Comparison of ENCODE assay signal across 8 cellular contexts in the genomic region with DNA sequence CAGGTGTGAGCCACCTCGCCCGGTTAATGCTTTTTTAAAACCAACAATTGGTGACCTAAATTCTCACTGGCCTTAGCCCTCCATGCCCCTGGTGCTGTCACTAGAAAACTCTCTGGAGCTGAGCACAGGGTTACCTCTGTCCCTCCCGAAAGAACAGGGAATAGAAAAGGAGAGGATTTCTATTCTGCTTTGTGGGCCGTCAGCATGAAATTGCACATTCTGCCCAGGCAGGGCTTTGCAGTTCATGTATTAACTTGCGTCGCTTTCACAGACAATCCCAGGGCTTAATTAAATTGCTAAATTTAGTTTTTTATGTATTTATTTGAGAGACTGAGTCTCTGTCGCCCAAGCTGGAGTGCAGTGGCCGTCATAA. TPM values are rescaled to one million over a fixed set of nuclear protein-coding genes. Genes with fewer than 3 reads are reported as not detected.
A peak's percentile ranks its signal among the peaks of the same experiment; 100 is the strongest.
DNase-seq lines count a peak whose midpoint lies in the region; ATAC-seq and TF ChIP-seq lines count a peak whose summit lies in the region.

No MANE protein-coding gene starts in this region.

- no peaks in the 10 kb centered on the region for H4K20me1 ChIP-seq in fibroblast of lung (ENCODE audit: control insufficient read depth, extremely low read depth, insufficient read depth, low read length)

- peak overlapping the region; percentile 49 for H3K4me2 ChIP-seq in fibroblast of lung (ENCODE audit: extremely low read depth, insufficient read depth, low read length)

- H3K27me3 Mint-ChIP-seq in progenitor cell of endocrine pancreas: no peaks in the 10 kb centered on the region

- H3K9me3 ChIP-seq in SK-N-MC (ENCODE audit: low read depth, low read length) (peaks cover 15% of the 10 kb centered on the region), fibroblast of lung (ENCODE audit: control insufficient read depth, insufficient read depth, low read depth, low read length) (no peaks in the 10 kb centered on the region)

- peak overlapping the region; percentile 84 for H3K4me3 ChIP-seq in SK-N-MC
- H3K4me3 ChIP-seq in fibroblast of lung (replicated peaks in 1 of 4; ENCODE audit: control extremely low read depth in 1 of 4, insufficient read depth in 1 of 4, low read depth in 3 of 4, low read length in 4 of 4): peak overlapping the region; percentile 57 to 77 (median 66)

- H3K36me3 Mint-ChIP-seq in progenitor cell of endocrine pancreas (ENCODE audit: insufficient read depth): peaks cover 48% of the 10 kb centered on the region

- H3K4me3 Mint-ChIP-seq in progenitor cell of endocrine pancreas (ENCODE audit: low read depth): peak overlapping the region; percentile 87

- H3K9ac ChIP-seq in SK-N-MC (ENCODE audit: insufficient read length) (peak overlapping the region; percentile 41), fibroblast of lung (ENCODE audit: insufficient read depth, low read length) (no peak overlapping the region)

- peak overlapping the region; percentile 84 for H3K27ac Mint-ChIP-seq in progenitor cell of endocrine pancreas

- no peaks in the 10 kb centered on the region for H3K27me3 ChIP-seq in fibroblast of lung (ENCODE audit: control insufficient read depth, insufficient read depth, low read length)

- TF ChIP-seq CTCF in fibroblast of lung (conservative IDR thresholded peaks at IDR 0.05 in 1 of 2, IDR thresholded peaks at IDR 0.05 in 1 of 2; ENCODE audit: low read depth in 1 of 2, low read length in 2 of 2) (no peak), progenitor cell of endocrine pancreas (IDR thresholded peaks at IDR 0.05; ENCODE audit: unreplicated experiment) (no peak)

- H3K4me1 Mint-ChIP-seq in progenitor cell of endocrine pancreas (ENCODE audit: low read depth): peaks cover 12% of the 10 kb centered on the region

- peak overlapping the region; percentile 64 for H2AFZ ChIP-seq in fibroblast of lung (ENCODE audit: low read length)

- H3K27ac ChIP-seq in SK-N-MC: no peak overlapping the region
- no peak overlapping the region for H3K27ac ChIP-seq in fibroblast of lung (ENCODE audit: insufficient read depth, low read length)

- H3K9me3 Mint-ChIP-seq in progenitor cell of endocrine pancreas (ENCODE audit: low read depth): peaks cover 10% of the 10 kb centered on the region

- ATAC-seq in HG03520 (IDR thresholded peaks at IDR 0.05; ENCODE audit: unreplicated experiment): no peak

- no peaks in the 10 kb centered on the region for H3K4me1 ChIP-seq in fibroblast of lung (ENCODE audit: control insufficient read depth, extremely low read depth, insufficient read depth, low read length)

- DNase-seq in NCI-H2029 (lab: John Stamatoyannopoulos, UW) (peak; percentile 31), NCI-H2029 treated with DMSO at 0.1 percent for 48 hours (lab: John Stamatoyannopoulos, UW) (no peak), SK-N-MC (ENCODE audit: low read depth, low spot score) (no peak), fibroblast of lung (ENCODE audit: low read depth in 2 of 2) (no peak), progenitor cell of endocrine pancreas (ENCODE audit: low spot score, unreplicated experiment) (no peak), H4 (ENCODE audit: low spot score) (no peak), SKM-1 (lab: John Stamatoyannopoulos, UW; ENCODE audit: unreplicated experiment) (no peak)

- H3K36me3 ChIP-seq in SK-N-MC (ENCODE audit: insufficient read depth, low read length) (peaks cover 40% of the 10 kb centered on the region), fibroblast of lung (ENCODE audit: control insufficient read depth, insufficient read depth, low read length) (peaks cover 2% of the 10 kb centered on the region)

- peaks cover 7% of the 10 kb centered on the region for H3K79me2 ChIP-seq in fibroblast of lung (ENCODE audit: control insufficient read depth, insufficient read depth, low read length)

RNA-seq across cellular contexts. Expression of a gene that starts 0.6 kb away (rescaled TPM):
- total RNA-seq in fibroblast of lung: 4.9 and 5.9 TPM in 2 replicates
- 7.6 and 7.7 TPM in 2 replicates for polyA plus RNA-seq in fibroblast of lung
- polyA plus RNA-seq in fibroblast of lung (2012): 6.7 and 9.8 TPM in 2 replicates
- 0.63 and 1.2 TPM in 2 replicates for polyA minus RNA-seq in fibroblast of lung (ENCODE audit: low replicate concordance)
- 25.7 and 27.2 TPM in 2 replicates for total RNA-seq in progenitor cell of endocrine pancreas
- total RNA-seq in H4 (2014; rRNA removed; shearing (Covaris generic)): 24.3 and 37.6 TPM in 2 replicates

RNA-seq across cellular contexts. Expression of a gene that starts 27.0 kb away (rescaled TPM):
- total RNA-seq in fibroblast of lung (11.6 and 13.7 TPM in 2 replicates), progenitor cell of endocrine pancreas (27.1 and 29.4 TPM in 2 replicates)
- polyA plus RNA-seq in fibroblast of lung: 8.7 and 13.4 TPM in 2 replicates
- 6.2 and 9.5 TPM in 2 replicates for polyA plus RNA-seq in fibroblast of lung (2012)
- polyA minus RNA-seq in fibroblast of lung (ENCODE audit: low replicate concordance): 3.3 and 4.1 TPM in 2 replicates
- 12.2 and 15.3 TPM in 2 replicates for total RNA-seq in H4 (2014; rRNA removed; shearing (Covaris generic))

RNA-seq across cellular contexts. Expression of a gene that starts 39.7 kb away (rescaled TPM):
- total RNA-seq in fibroblast of lung: 3.3 and 5.3 TPM in 2 replicates
- 1.8 and 3.0 TPM in 2 replicates for polyA plus RNA-seq in fibroblast of lung
- 0.95 and 1.6 TPM in 2 replicates for polyA plus RNA-seq in fibroblast of lung (2012)
- polyA minus RNA-seq in fibroblast of lung (ENCODE audit: low replicate concordance): 1.8 TPM in 1 of 2 replicates, not detected in the other
- 24.8 and 27.1 TPM in 2 replicates for total RNA-seq in progenitor cell of endocrine pancreas
- 1.1 and 2.2 TPM in 2 replicates for total RNA-seq in H4 (2014; rRNA removed; shearing (Covaris generic))
